Comparison of ENCODE assay signal across 1 cellular context in the genomic region with DNA sequence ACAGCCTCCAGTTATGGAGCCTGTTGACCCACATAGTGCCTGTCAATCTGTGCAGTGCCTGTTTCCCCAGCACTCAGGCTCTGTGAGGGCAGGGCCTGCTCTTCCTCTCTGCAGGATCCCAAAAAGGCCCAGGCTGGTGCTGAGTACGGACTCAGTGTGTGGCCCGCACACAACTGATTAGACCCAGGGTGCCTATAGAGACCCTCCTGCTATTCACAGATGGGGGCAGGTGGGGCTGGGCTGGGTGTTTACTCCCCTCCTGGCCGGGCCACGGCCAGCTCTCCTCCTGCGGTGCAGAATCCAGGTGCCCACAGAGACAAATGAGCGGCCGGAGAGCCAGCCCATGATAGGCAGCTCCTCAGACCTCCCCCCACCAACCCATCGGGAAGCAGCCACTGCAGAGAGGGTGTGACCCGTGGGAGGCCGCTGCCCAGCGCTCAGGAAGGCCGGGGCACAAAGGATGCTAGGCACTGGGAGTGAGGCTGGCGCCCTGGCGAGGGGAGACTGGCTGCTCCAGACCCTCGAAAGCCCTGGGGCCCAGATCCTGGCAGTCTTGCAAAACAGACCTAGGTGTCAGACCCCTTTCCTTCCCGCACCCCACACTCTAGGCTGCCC.
TF ChIP-seq lines count a peak whose summit lies in the region.

No MANE protein-coding gene starts in this region.

TF ChIP-seq in GM23338, 12 proteins besides CTCF, POLR2A, EP300 and RAD21 (continued from another document):
- TF ChIP-seq, protein P1, sequence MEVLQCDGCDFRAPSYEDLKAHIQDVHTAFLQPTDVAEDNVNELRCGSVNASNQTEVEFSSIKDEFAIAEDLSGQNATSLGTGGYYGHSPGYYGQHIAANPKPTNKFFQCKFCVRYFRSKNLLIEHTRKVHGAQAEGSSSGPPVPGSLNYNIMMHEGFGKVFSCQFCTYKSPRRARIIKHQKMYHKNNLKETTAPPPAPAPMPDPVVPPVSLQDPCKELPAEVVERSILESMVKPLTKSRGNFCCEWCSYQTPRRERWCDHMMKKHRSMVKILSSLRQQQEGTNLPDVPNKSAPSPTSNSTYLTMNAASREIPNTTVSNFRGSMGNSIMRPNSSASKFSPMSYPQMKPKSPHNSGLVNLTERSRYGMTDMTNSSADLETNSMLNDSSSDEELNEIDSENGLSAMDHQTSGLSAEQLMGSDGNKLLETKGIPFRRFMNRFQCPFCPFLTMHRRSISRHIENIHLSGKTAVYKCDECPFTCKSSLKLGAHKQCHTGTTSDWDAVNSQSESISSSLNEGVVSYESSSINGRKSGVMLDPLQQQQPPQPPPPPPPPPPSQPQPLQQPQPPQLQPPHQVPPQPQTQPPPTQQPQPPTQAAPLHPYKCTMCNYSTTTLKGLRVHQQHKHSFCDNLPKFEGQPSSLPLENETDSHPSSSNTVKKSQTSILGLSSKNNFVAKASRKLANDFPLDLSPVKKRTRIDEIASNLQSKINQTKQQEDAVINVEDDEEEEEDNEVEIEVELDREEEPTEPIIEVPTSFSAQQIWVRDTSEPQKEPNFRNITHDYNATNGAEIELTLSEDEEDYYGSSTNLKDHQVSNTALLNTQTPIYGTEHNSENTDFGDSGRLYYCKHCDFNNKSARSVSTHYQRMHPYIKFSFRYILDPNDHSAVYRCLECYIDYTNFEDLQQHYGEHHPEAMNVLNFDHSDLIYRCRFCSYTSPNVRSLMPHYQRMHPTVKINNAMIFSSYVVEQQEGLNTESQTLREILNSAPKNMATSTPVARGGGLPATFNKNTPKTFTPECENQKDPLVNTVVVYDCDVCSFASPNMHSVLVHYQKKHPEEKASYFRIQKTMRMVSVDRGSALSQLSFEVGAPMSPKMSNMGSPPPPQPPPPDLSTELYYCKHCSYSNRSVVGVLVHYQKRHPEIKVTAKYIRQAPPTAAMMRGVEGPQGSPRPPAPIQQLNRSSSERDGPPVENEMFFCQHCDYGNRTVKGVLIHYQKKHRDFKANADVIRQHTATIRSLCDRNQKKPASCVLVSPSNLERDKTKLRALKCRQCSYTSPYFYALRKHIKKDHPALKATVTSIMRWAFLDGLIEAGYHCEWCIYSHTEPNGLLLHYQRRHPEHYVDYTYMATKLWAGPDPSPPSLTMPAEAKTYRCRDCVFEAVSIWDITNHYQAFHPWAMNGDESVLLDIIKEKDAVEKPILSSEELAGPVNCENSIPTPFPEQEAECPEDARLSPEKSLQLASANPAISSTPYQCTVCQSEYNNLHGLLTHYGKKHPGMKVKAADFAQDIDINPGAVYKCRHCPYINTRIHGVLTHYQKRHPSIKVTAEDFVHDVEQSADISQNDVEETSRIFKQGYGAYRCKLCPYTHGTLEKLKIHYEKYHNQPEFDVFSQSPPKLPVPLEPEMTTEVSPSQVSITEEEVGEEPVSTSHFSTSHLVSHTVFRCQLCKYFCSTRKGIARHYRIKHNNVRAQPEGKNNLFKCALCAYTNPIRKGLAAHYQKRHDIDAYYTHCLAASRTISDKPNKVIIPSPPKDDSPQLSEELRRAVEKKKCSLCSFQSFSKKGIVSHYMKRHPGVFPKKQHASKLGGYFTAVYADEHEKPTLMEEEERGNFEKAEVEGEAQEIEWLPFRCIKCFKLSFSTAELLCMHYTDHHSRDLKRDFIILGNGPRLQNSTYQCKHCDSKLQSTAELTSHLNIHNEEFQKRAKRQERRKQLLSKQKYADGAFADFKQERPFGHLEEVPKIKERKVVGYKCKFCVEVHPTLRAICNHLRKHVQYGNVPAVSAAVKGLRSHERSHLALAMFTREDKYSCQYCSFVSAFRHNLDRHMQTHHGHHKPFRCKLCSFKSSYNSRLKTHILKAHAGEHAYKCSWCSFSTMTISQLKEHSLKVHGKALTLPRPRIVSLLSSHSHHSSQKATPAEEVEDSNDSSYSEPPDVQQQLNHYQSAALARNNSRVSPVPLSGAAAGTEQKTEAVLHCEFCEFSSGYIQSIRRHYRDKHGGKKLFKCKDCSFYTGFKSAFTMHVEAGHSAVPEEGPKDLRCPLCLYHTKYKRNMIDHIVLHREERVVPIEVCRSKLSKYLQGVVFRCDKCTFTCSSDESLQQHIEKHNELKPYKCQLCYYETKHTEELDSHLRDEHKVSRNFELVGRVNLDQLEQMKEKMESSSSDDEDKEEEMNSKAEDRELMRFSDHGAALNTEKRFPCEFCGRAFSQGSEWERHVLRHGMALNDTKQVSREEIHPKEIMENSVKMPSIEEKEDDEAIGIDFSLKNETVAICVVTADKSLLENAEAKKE (CRISPR knock-in tag; IDR thresholded peaks at IDR 0.05), result no peak
- TF ChIP-seq POLR2AphosphoS5 (IDR thresholded peaks at IDR 0.05; ENCODE audit: low read depth) (no peak), EZH2 (IDR thresholded peaks at IDR 0.05; ENCODE audit: low read depth, unreplicated experiment) (no peak), EZH2phosphoT487 (IDR thresholded peaks at IDR 0.05; ENCODE audit: unreplicated experiment) (no peak), NANOG (IDR thresholded peaks at IDR 0.05; ENCODE audit: borderline replicate concordance) (no peak)
- TF ChIP-seq, protein P2, sequence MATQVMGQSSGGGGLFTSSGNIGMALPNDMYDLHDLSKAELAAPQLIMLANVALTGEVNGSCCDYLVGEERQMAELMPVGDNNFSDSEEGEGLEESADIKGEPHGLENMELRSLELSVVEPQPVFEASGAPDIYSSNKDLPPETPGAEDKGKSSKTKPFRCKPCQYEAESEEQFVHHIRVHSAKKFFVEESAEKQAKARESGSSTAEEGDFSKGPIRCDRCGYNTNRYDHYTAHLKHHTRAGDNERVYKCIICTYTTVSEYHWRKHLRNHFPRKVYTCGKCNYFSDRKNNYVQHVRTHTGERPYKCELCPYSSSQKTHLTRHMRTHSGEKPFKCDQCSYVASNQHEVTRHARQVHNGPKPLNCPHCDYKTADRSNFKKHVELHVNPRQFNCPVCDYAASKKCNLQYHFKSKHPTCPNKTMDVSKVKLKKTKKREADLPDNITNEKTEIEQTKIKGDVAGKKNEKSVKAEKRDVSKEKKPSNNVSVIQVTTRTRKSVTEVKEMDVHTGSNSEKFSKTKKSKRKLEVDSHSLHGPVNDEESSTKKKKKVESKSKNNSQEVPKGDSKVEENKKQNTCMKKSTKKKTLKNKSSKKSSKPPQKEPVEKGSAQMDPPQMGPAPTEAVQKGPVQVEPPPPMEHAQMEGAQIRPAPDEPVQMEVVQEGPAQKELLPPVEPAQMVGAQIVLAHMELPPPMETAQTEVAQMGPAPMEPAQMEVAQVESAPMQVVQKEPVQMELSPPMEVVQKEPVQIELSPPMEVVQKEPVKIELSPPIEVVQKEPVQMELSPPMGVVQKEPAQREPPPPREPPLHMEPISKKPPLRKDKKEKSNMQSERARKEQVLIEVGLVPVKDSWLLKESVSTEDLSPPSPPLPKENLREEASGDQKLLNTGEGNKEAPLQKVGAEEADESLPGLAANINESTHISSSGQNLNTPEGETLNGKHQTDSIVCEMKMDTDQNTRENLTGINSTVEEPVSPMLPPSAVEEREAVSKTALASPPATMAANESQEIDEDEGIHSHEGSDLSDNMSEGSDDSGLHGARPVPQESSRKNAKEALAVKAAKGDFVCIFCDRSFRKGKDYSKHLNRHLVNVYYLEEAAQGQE (IDR thresholded peaks at IDR 0.05; ENCODE audit: unreplicated experiment), result no peak
- TF ChIP-seq, protein P3, sequence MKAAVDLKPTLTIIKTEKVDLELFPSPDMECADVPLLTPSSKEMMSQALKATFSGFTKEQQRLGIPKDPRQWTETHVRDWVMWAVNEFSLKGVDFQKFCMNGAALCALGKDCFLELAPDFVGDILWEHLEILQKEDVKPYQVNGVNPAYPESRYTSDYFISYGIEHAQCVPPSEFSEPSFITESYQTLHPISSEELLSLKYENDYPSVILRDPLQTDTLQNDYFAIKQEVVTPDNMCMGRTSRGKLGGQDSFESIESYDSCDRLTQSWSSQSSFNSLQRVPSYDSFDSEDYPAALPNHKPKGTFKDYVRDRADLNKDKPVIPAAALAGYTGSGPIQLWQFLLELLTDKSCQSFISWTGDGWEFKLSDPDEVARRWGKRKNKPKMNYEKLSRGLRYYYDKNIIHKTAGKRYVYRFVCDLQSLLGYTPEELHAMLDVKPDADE (IDR thresholded peaks at IDR 0.05), result no peak
